ENCODE assay signal across 1 cellular context in genomic region chr14:64504897-64505771, GRCh38.
TF ChIP-seq lines count a peak whose summit lies in the region.

No MANE protein-coding gene starts in this region.

TF ChIP-seq in HepG2, 621 proteins besides CTCF, POLR2A, EP300 and RAD21 (continued from another document and continues in another):
- TF ChIP-seq ZNF800 (CRISPR knock-in tag; IDR thresholded peaks at IDR 0.05) (no peak), PBX2 (CRISPR knock-in tag; IDR thresholded peaks at IDR 0.05) (peak; percentile 90), RERE (CRISPR knock-in tag; IDR thresholded peaks at IDR 0.05; ENCODE audit: low read depth) (no peak), CBX2 (IDR thresholded peaks at IDR 0.05; ENCODE audit: low read depth, low read length) (no peak), CBX2 (CRISPR knock-in tag; IDR thresholded peaks at IDR 0.05; ENCODE audit: low read depth) (no peak), ZNF143 (CRISPR knock-in tag; IDR thresholded peaks at IDR 0.05) (no peak), CEBPG (CRISPR knock-in tag; IDR thresholded peaks at IDR 0.05) (no peak), ZNF841 (CRISPR knock-in tag; IDR thresholded peaks at IDR 0.05; ENCODE audit: borderline replicate concordance) (no peak), ZNF557 (CRISPR knock-in tag; IDR thresholded peaks at IDR 0.05) (no peak), AKNA (CRISPR knock-in tag; IDR thresholded peaks at IDR 0.05; ENCODE audit: borderline replicate concordance) (no peak), ZFP36 (IDR thresholded peaks at IDR 0.05; ENCODE audit: borderline replicate concordance, low read depth, low read length, partially characterized antibody) (no peak), ZNF749 (CRISPR knock-in tag; IDR thresholded peaks at IDR 0.05; ENCODE audit: borderline replicate concordance) (no peak), TBP (CRISPR knock-in tag; IDR thresholded peaks at IDR 0.05) (no peak), ZNF17 (CRISPR knock-in tag; IDR thresholded peaks at IDR 0.05) (no peak), HBP1 (CRISPR knock-in tag; IDR thresholded peaks at IDR 0.05; ENCODE audit: low read depth) (no peak), IRF9 (CRISPR knock-in tag; IDR thresholded peaks at IDR 0.05; ENCODE audit: borderline replicate concordance) (no peak), ZNF644 (CRISPR knock-in tag; IDR thresholded peaks at IDR 0.05; ENCODE audit: low read depth) (no peak), SRY (CRISPR knock-in tag; IDR thresholded peaks at IDR 0.05) (no peak; the same call in 1 of the 2 replicates), REST (IDR thresholded peaks at IDR 0.05; ENCODE audit: borderline replicate concordance in 1 of 2, low read depth in 1 of 2, low read length in 2 of 2) (0 out of 4 replicates have a peak, but pooled peaks of 1 of the 2 experiments have one; percentile 0), ZBTB33 (CRISPR knock-in tag; IDR thresholded peaks at IDR 0.05) (no peak), BORCS8-MEF2B (CRISPR knock-in tag; IDR thresholded peaks at IDR 0.05) (no peak), SETDB1 (CRISPR knock-in tag; IDR thresholded peaks at IDR 0.05; ENCODE audit: borderline replicate concordance) (no peak), NR3C1 (CRISPR knock-in tag; IDR thresholded peaks at IDR 0.05) (no peak), ZNF124 (CRISPR knock-in tag; IDR thresholded peaks at IDR 0.05) (no peak), HOXA5 (CRISPR knock-in tag; IDR thresholded peaks at IDR 0.05) (no peak; the same call in 1 of the 2 replicates), ZNF337 (CRISPR knock-in tag; IDR thresholded peaks at IDR 0.05; ENCODE audit: borderline replicate concordance, low read depth) (no peak), ZZZ3 (CRISPR knock-in tag; IDR thresholded peaks at IDR 0.05; ENCODE audit: borderline replicate concordance) (no peak), NFIC (IDR thresholded peaks at IDR 0.05; ENCODE audit: low read length) (no peak)
